Comparison of ENCODE assay signal across 18 cellular contexts in the genomic region with DNA sequence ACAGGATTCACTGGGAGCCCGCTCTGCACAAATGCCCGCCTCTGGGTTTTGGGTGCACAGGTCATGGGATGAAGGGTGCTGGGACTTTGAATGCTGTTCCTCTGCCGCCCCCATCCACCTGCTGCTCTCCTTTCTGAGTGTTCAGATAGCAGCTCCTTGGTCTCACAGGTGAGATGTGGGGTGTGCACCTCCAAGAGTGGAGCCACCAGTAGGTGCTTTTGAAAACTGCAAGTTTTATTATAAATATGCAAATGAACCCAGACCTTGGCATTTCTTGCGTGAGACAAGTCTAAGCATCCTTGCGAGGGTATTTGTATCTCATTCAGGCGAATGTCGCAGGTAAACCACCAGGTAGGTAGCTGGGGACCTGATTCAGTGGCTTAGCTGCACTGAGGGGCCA.
"Had no signal": no experiment of that assay in that cellular context is flagged by ENCODE, and none has a peak within 500 bp of the region (broad histone marks: within the 10 kb centered on the region; RNA-seq: fewer than 3 reads in every experiment).

No MANE protein-coding gene starts in this region.

- H3K9ac ChIP-seq: parathyroid adenoma had no signal

- H3K9me3 ChIP-seq: right lobe of liver, thyroid gland had no signal

- ATAC-seq: effector memory CD8-positive, alpha-beta T cell; right lobe of liver; stimulated activated effector memory CD8-positive, alpha-beta T cell treated with anti-CD3 and anti-CD28 coated beads, Interleukin-12 subunit alpha, Interleukin-12 subunit beta, amount 100 ng/mL, for 72 hours had no signal

- H3K27me3 Mint-ChIP-seq: effector memory CD8-positive, alpha-beta T cell; memory B cell; progenitor cell of endocrine pancreas had no signal

- H3K27me3 ChIP-seq: right lobe of liver, stomach, thyroid gland had no signal

- H3K4me3 Mint-ChIP-seq: effector memory CD8-positive, alpha-beta T cell; memory B cell; natural killer cell; neural crest cell; stimulated activated effector memory CD8-positive, alpha-beta T cell treated with anti-CD3 and anti-CD28 coated beads, Interleukin-12 subunit alpha, Interleukin-12 subunit beta, amount 100 ng/mL, for 72 hours had no signal

- H2AFZ ChIP-seq: parathyroid adenoma had no signal

- H3K4me1 ChIP-seq: parathyroid adenoma, right lobe of liver, stomach, thyroid gland had no signal

- DNase-seq: cortex of kidney; effector memory CD8-positive, alpha-beta T cell; foreskin fibroblast; head of caudate nucleus; natural killer cell; right lobe of liver; stimulated activated CD4-positive, alpha-beta T cell treated with anti-CD3 and anti-CD28 coated beads, Interleukin-2, amount 100 ng/mL, for 24 hours; stimulated activated CD4-positive, alpha-beta T cell treated with anti-CD3 and anti-CD28 coated beads, Interleukin-4, amount 100 ng/mL, for 24 hours; stimulated activated naive CD4-positive, alpha-beta T cell treated with Interleukin-2 at 50 U/mL for 16 hours; stomach; thyroid gland; trophoblast cell had no signal

- H3K4me1 Mint-ChIP-seq: memory B cell, neural crest cell had no signal

- H3K27ac Mint-ChIP-seq: effector memory CD8-positive, alpha-beta T cell; memory B cell; natural killer cell; progenitor cell of endocrine pancreas; stimulated activated effector memory CD8-positive, alpha-beta T cell treated with anti-CD3 and anti-CD28 coated beads, Interleukin-12 subunit alpha, Interleukin-12 subunit beta, amount 100 ng/mL, for 72 hours had no signal

- H3K79me2 ChIP-seq: parathyroid adenoma had no signal

- H3K27ac ChIP-seq: parathyroid adenoma, right lobe of liver, stomach, thyroid gland had no signal

- H3K36me3 ChIP-seq: right lobe of liver had no signal

- H3K4me3 ChIP-seq: lung, right lobe of liver, stomach, thyroid gland had no signal
